15 cellular contexts compared by ENCODE assay signal in genomic region chr6:112331306-112331705, GRCh38. TPM values are rescaled to one million over a fixed set of nuclear protein-coding genes. Genes with fewer than 3 reads are reported as not detected.
A peak's percentile ranks its signal among the peaks of the same experiment; 100 is the strongest.
DNase-seq lines count a peak whose midpoint lies in the region; ATAC-seq and TF ChIP-seq lines count a peak whose summit lies in the region.
"Had no signal": no experiment of that assay in that cellular context is flagged by ENCODE, and none has a peak within 500 bp of the region (broad histone marks: within the 10 kb centered on the region; RNA-seq: fewer than 3 reads in every experiment).

No MANE protein-coding gene starts in this region.

- H3K27me3 ChIP-seq in BLaER1 treated with 17β-estradiol and CSF1 and Interleukin-3, amounts not matched to agents 10 nM and 100 nM, result no peaks in the 10 kb centered on the region

- H3K9me3 ChIP-seq in BLaER1 treated with 17β-estradiol and CSF1 and Interleukin-3, amounts not matched to agents 10 nM and 100 nM (replicated peaks in 1 of 11), result peaks cover 32 to 41% (median 37%) of the 10 kb centered on the region in 11 experiments
- H3K9me3 ChIP-seq: prostate gland had no signal

- no peak overlapping the region for H3K9ac ChIP-seq in BLaER1 treated with 17β-estradiol and CSF1 and Interleukin-3, amounts not matched to agents 10 nM and 100 nM

- H4K20me1 ChIP-seq in BLaER1 treated with 17β-estradiol and CSF1 and Interleukin-3, amounts not matched to agents 10 nM and 100 nM, result no peaks in the 10 kb centered on the region

- ATAC-seq in GM18873 (IDR thresholded peaks at IDR 0.05; ENCODE audit: low FRiP score, unreplicated experiment) (no peak), GM19328 (IDR thresholded peaks at IDR 0.05; ENCODE audit: unreplicated experiment) (no peak)

- no peak overlapping the region; a peak in 1 of 20 replicates for H3K4me3 ChIP-seq in BLaER1 treated with 17β-estradiol and CSF1 and Interleukin-3, amounts not matched to agents 10 nM and 100 nM
- H3K4me3 ChIP-seq in fibroblast of mammary gland (ENCODE audit: control insufficient read depth, low read depth, low read length), result no peak overlapping the region
- H3K4me3 ChIP-seq: prostate gland had no signal

- H3K4me2 ChIP-seq in BLaER1 treated with 17β-estradiol and CSF1 and Interleukin-3, amounts not matched to agents 10 nM and 100 nM, result peak overlapping the region in 7 of 11 experiments; percentile 5 to 59 (median 50); a peak in 11 of 22 replicates

- no peak for TF ChIP-seq CTCF in fibroblast of mammary gland (conservative IDR thresholded peaks at IDR 0.05; ENCODE audit: control insufficient read depth, insufficient read depth, low read depth, low read length)

- no peak overlapping the region; a peak in 1 of 22 replicates for H3K27ac ChIP-seq in BLaER1 treated with 17β-estradiol and CSF1 and Interleukin-3, amounts not matched to agents 10 nM and 100 nM
- H3K27ac ChIP-seq: prostate gland had no signal

- peak; percentile 21 for DNase-seq in HPDE6-E6E7 (ENCODE audit: extremely low spot score)
- DNase-seq in fibroblast of mammary gland (ENCODE audit: low read depth), result peak; percentile 86
- DNase-seq in CD1c-positive myeloid dendritic cell (ENCODE audit: extremely low spot score), result no peak
- DNase-seq in stimulated activated CD4-positive, alpha-beta T cell treated with anti-CD3 and anti-CD28 coated beads, Interleukin-4, amount 100 ng/mL, for 4 hours, result no peak
- DNase-seq: activated CD4-positive, alpha-beta T cell treated with anti-CD3 and anti-CD28 coated beads, Interleukin-2, amount 50 U/mL, for 1 hour; activated T-cell treated with anti-CD3 and anti-CD28 coated beads, Interleukin-2, amount 50 U/mL, for 48 hours; GDM1; NCI-H510A had no signal

- H3K4me1 ChIP-seq in BLaER1 treated with 17β-estradiol and CSF1 and Interleukin-3, amounts not matched to agents 10 nM and 100 nM, result peaks cover 8 to 21% (median 17%) of the 10 kb centered on the region in 10 experiments; a peak in 19 of 20 replicates
- H3K4me1 ChIP-seq: prostate gland had no signal

- no peaks in the 10 kb centered on the region; a peak in 1 of 22 replicates for H3K36me3 ChIP-seq in BLaER1 treated with 17β-estradiol and CSF1 and Interleukin-3, amounts not matched to agents 10 nM and 100 nM
- H3K36me3 ChIP-seq: prostate gland had no signal

TF ChIP-seq in PFSK-1, 5 proteins besides CTCF, POLR2A, EP300 and RAD21:
- TF ChIP-seq TAF1 (IDR thresholded peaks at IDR 0.05; ENCODE audit: borderline replicate concordance, insufficient read depth, low read length) (no peak), POLR2AphosphoS5 (IDR thresholded peaks at IDR 0.05; ENCODE audit: low read depth, low read length) (peak; percentile 75; the same call in 1 of the 2 replicates)

RNA-seq across cellular contexts. Expression of gene RFPL4B, which starts 15.8 kb away (rescaled TPM):
- polyA plus RNA-seq in PFSK-1 (2012; ENCODE audit: insufficient read length, low read depth), result not detected
- polyA plus RNA-seq: BJ, endothelial cell of umbilical vein had no signal

Comparison
In these comparisons a context has a peak if more than half of its experiments do, and no peak if none do; other contexts are left out.
1. DNase-seq: peak in HPDE6-E6E7 (single experiment) and fibroblast of mammary gland (single experiment); none in CD1c-positive myeloid dendritic cell (single experiment) and stimulated activated CD4-positive, alpha-beta T cell treated with anti-CD3 and anti-CD28 coated beads, Interleukin-4, amount 100 ng/mL, for 4 hours (0 of 2).